In genomic region chr7:111082351-111082750, GRCh38 we compare ENCODE assay signal across 12 cellular contexts. TPM values are rescaled to one million over a fixed set of nuclear protein-coding genes. Genes with fewer than 3 reads are reported as not detected.
DNase-seq lines count a peak whose midpoint lies in the region; ATAC-seq and TF ChIP-seq lines count a peak whose summit lies in the region.
"Had no signal": no experiment of that assay in that cellular context is flagged by ENCODE, and none has a peak within 500 bp of the region (broad histone marks: within the 10 kb centered on the region; RNA-seq: fewer than 3 reads in every experiment).

No MANE protein-coding gene starts in this region.

- H3K36me3 Mint-ChIP-seq in CD4-positive, alpha-beta memory T cell: no peaks in the 10 kb centered on the region

- peaks cover 36 to 46% (median 39%) of the 10 kb centered on the region in 4 donors for H3K4me1 Mint-ChIP-seq in CD4-positive, alpha-beta memory T cell

- H3K4me2 ChIP-seq in MM.1S (ENCODE audit: low read depth, low read length): peak overlapping the region; percentile 71

- H3K4me1 ChIP-seq in CD4-positive, alpha-beta memory T cell (ENCODE audit: insufficient read depth, low read length): peaks cover 48% of the 10 kb centered on the region
- H3K4me1 ChIP-seq in MM.1S (ENCODE audit: low read length): peaks cover 60% of the 10 kb centered on the region
- peaks cover 35% of the 10 kb centered on the region for H3K4me1 ChIP-seq in neuron (ENCODE audit: insufficient read depth, low read length)
- H3K4me1 ChIP-seq: colonic mucosa had no signal

- no peaks in the 10 kb centered on the region for H3K36me3 ChIP-seq in CD4-positive, alpha-beta memory T cell (ENCODE audit: insufficient read depth, low read length)
- H3K36me3 ChIP-seq in MM.1S (replicated peaks; ENCODE audit: insufficient read depth, low read length): no peaks in the 10 kb centered on the region
- H3K36me3 ChIP-seq in neuron (ENCODE audit: insufficient read depth, low read length): no peaks in the 10 kb centered on the region
- H3K36me3 ChIP-seq: colonic mucosa had no signal

- intact Hi-C loops in CD4-positive, alpha-beta memory T cell (cut with micrococcal nuclease): loop anchor here (2.0 kb wide), 2 partner anchors 58 to 70 kb away; no protein-coding TSS in a partner anchor

- no peaks in the 10 kb centered on the region for H3K27me3 Mint-ChIP-seq in CD4-positive, alpha-beta memory T cell

- no peaks in the 10 kb centered on the region for H3K9me3 Mint-ChIP-seq in CD4-positive, alpha-beta memory T cell

- H4K20me1 ChIP-seq in MM.1S (ENCODE audit: insufficient read depth, low read length): no peaks in the 10 kb centered on the region

- CTCF ChIA-PET in CD4-positive, alpha-beta memory T cell (lab: Charles Lee; ENCODE audit: partially characterized antibody): interaction anchor here (1.2 to 1.3 kb wide), 2 partner anchors 16 to 17 kb away, joined by 3 to 12 read pairs; no protein-coding TSS in a partner anchor

- TF ChIP-seq CTCF in MM.1S (IDR thresholded peaks at IDR 0.05; ENCODE audit: low read length) (no peak), astrocyte of the cerebellum (IDR thresholded peaks at IDR 0.05; ENCODE audit: low read depth, low read length, missing control alignments) (no peak)

- POLR2A ChIA-PET in CD4-positive, alpha-beta memory T cell (lab: Charles Lee; ENCODE audit: partially characterized antibody): interaction anchor here (1.2 to 3.3 kb wide), 4 partner anchors 54 to 82 kb away, joined by 3 to 18 read pairs (median 4); no protein-coding TSS in a partner anchor

- no peaks in the 10 kb centered on the region for H3K9me2 ChIP-seq in MM.1S (replicated peaks; ENCODE audit: insufficient read depth, low read length)

- in situ Hi-C loops in astrocyte of the cerebellum (cut with HindIII; ENCODE audit: low sequenced_read_pairs): no loop called here

- H3K4me3 ChIP-seq in CD4-positive, alpha-beta memory T cell (ENCODE audit: low read length in 2 of 2): no peak overlapping the region
- H3K4me3 ChIP-seq in MM.1S (ENCODE audit: low read length) (no peak overlapping the region), astrocyte of the cerebellum (ENCODE audit: low read depth, low read length) (no peak overlapping the region), neuron (ENCODE audit: low read length) (peak overlapping the region; percentile 15)
- H3K4me3 ChIP-seq: colonic mucosa had no signal

- no peak for DNase-seq in CD4-positive, alpha-beta memory T cell
- DNase-seq in MM.1S (no peak), astrocyte of the cerebellum (ENCODE audit: low read depth) (peak; percentile 58), NOMO-1 treated with dmso at 0.1 percent for 144 hours (lab: John Stamatoyannopoulos, UW; ENCODE audit: unreplicated experiment) (no peak), NCI-H146 (lab: John Stamatoyannopoulos, UW) (no peak)
- DNase-seq: activated CD4-positive, alpha-beta T cell treated with anti-CD3 and anti-CD28 coated beads, Interleukin-2, amount 50 U/mL, for 4 hours; colonic mucosa; NCI-H2029 treated with DMSO at 0.1 percent for 48 hours; RPMI8226 had no signal

- no peaks in the 10 kb centered on the region for H3K27me3 ChIP-seq in CD4-positive, alpha-beta memory T cell (ENCODE audit: insufficient read depth, low read length)
- H3K27me3 ChIP-seq in MM.1S (replicated peaks; ENCODE audit: insufficient read depth, low read length): no peaks in the 10 kb centered on the region
- H3K27me3 ChIP-seq in neuron (ENCODE audit: insufficient read depth, low read length): no peaks in the 10 kb centered on the region
- H3K27me3 ChIP-seq: colonic mucosa had no signal

- no peaks in the 10 kb centered on the region for H3K79me2 ChIP-seq in MM.1S (ENCODE audit: low read length)

- H3K4me3 Mint-ChIP-seq in CD4-positive, alpha-beta memory T cell: peak overlapping the region in 5 of 8 donors; percentile 4 to 57 (median 33)

- peaks cover 42% of the 10 kb centered on the region for H3F3A ChIP-seq in MM.1S (ENCODE audit: insufficient read depth, low read length)

- H3K27ac Mint-ChIP-seq in CD4-positive, alpha-beta memory T cell: peak overlapping the region; percentile 47 to 87 (median 78)

- no peaks in the 10 kb centered on the region for H3K9me3 ChIP-seq in CD4-positive, alpha-beta memory T cell (ENCODE audit: control insufficient read depth in 1 of 2, low read length in 2 of 2)
- H3K9me3 ChIP-seq in MM.1S (replicated peaks; ENCODE audit: insufficient read depth, low read length): no peaks in the 10 kb centered on the region
- no peaks in the 10 kb centered on the region for H3K9me3 ChIP-seq in neuron (ENCODE audit: low read length)
- H3K9me3 ChIP-seq: colonic mucosa had no signal

- H3K9ac ChIP-seq in MM.1S (ENCODE audit: low read length): peak overlapping the region; percentile 29; the same call in 1 of the 2 replicates

- peak overlapping the region; percentile 28; the same call in 1 of the 2 replicates for H2AFZ ChIP-seq in MM.1S (ENCODE audit: low read length)
- peak overlapping the region; percentile 20 for H2AFZ ChIP-seq in neuron (ENCODE audit: low read depth, low read length)

- peak overlapping the region; percentile 13 for H3K27ac ChIP-seq in CD4-positive, alpha-beta memory T cell (ENCODE audit: low read depth, low read length)
- H3K27ac ChIP-seq in MM.1S (ENCODE audit: low read length): peak overlapping the region; percentile 81
- H3K27ac ChIP-seq: colonic mucosa had no signal

- ATAC-seq in GM21723 (IDR thresholded peaks at IDR 0.05; ENCODE audit: unreplicated experiment) (no peak), HG02870 (IDR thresholded peaks at IDR 0.05; ENCODE audit: unreplicated experiment) (no peak)

RNA-seq across cellular contexts. Expression of gene LRRN3, which starts 8.6 kb away (rescaled TPM):
- 10 to 100 TPM; 41.5 to 42.7 TPM for total RNA-seq in CD4-positive, alpha-beta memory T cell
- polyA plus RNA-seq in CD4-positive, alpha-beta memory T cell: 10 to 100 TPM; 10.8 to 12.9 TPM
